Comparison of ENCODE assay signal across 1 cellular context in genomic region chr6:32184084-32184640, GRCh38.
TF ChIP-seq lines count a peak whose summit lies in the region.

Gene AGER, minus strand, starts transcription at chr6:32184253. Its CDS starts 31 bp downstream, at chr6:32184222.

TF ChIP-seq in SK-N-SH treated with all-trans-retinoic acid at 6 μM for 48 hours, 23 proteins besides CTCF, POLR2A, EP300 and RAD21 (continued from another document):
- TF ChIP-seq CSRNP3 (CRISPR knock-in tag; IDR thresholded peaks at IDR 0.05) (no peak), ZNF8 (CRISPR knock-in tag; IDR thresholded peaks at IDR 0.05) (no peak), TCF4 (CRISPR knock-in tag; IDR thresholded peaks at IDR 0.05; ENCODE audit: borderline replicate concordance) (no peak), RARB (CRISPR knock-in tag; IDR thresholded peaks at IDR 0.05) (no peak), ZFP30 (CRISPR knock-in tag; IDR thresholded peaks at IDR 0.05) (no peak)
- TF ChIP-seq, protein P1, sequence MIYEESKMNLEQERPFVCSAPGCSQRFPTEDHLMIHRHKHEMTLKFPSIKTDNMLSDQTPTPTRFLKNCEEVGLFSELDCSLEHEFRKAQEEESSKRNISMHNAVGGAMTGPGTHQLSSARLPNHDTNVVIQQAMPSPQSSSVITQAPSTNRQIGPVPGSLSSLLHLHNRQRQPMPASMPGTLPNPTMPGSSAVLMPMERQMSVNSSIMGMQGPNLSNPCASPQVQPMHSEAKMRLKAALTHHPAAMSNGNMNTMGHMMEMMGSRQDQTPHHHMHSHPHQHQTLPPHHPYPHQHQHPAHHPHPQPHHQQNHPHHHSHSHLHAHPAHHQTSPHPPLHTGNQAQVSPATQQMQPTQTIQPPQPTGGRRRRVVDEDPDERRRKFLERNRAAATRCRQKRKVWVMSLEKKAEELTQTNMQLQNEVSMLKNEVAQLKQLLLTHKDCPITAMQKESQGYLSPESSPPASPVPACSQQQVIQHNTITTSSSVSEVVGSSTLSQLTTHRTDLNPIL (CRISPR knock-in tag; IDR thresholded peaks at IDR 0.05; ENCODE audit: low read depth), result no peak
